12 cellular contexts compared by ENCODE assay signal in genomic region chr16:78310990-78311561, GRCh38.
DNase-seq lines count a peak whose midpoint lies in the region; ATAC-seq and TF ChIP-seq lines count a peak whose summit lies in the region.
"Had no signal": no experiment of that assay in that cellular context is flagged by ENCODE, and none has a peak within 500 bp of the region (broad histone marks: within the 10 kb centered on the region; RNA-seq: fewer than 3 reads in every experiment).

No MANE protein-coding gene starts in this region.

- no peaks in the 10 kb centered on the region for H3K36me3 ChIP-seq in BLaER1 treated with 17β-estradiol and CSF1 and Interleukin-3, amounts not matched to agents 10 nM and 100 nM
- no peaks in the 10 kb centered on the region for H3K36me3 ChIP-seq in HEK293 (ENCODE audit: control insufficient read depth in 2 of 2, insufficient read depth in 1 of 2, low read length in 2 of 2)

- peaks cover 33 to 35% of the 10 kb centered on the region in 2 donors for H3K4me1 Mint-ChIP-seq in natural killer cell

- no peaks in the 10 kb centered on the region for H3K27me3 ChIP-seq in BLaER1 treated with 17β-estradiol and CSF1 and Interleukin-3, amounts not matched to agents 10 nM and 100 nM

- peak overlapping the region in 2 of 11 experiments; percentile 1 to 20; a peak in 1 of 22 replicates for H3K27ac ChIP-seq in BLaER1 treated with 17β-estradiol and CSF1 and Interleukin-3, amounts not matched to agents 10 nM and 100 nM
- no peak overlapping the region for H3K27ac ChIP-seq in HEK293 (ENCODE audit: extremely low read depth, low read depth, low read length)

- no peaks in the 10 kb centered on the region for H3K9me3 Mint-ChIP-seq in natural killer cell
- H3K9me3 Mint-ChIP-seq: activated T-helper 2 cell treated with anti-CD3 and anti-CD28 coated beads, Interferon-gamma antibody, Interleukin-2, Interleukin-4, amounts not matched to agents 10 μg/mL and 5 μg/mL and 100 μg/mL, durations not matched to agents 14 hours and 24 hours and 36 hours had no signal

- H3K27me3 Mint-ChIP-seq in natural killer cell (ENCODE audit: low read depth in 2 of 2) = peaks cover 19 to 25% of the 10 kb centered on the region in 2 donors
- H3K27me3 Mint-ChIP-seq: B cell had no signal

- 0 out of 22 replicates have a peak overlapping the region, but pooled peaks of 1 of the 11 experiments have one; percentile 19 for H3K9ac ChIP-seq in BLaER1 treated with 17β-estradiol and CSF1 and Interleukin-3, amounts not matched to agents 10 nM and 100 nM

- H3K9me3 ChIP-seq in BLaER1 treated with 17β-estradiol and CSF1 and Interleukin-3, amounts not matched to agents 10 nM and 100 nM (replicated peaks in 1 of 11) = no peaks in the 10 kb centered on the region
- no peaks in the 10 kb centered on the region for H3K9me3 ChIP-seq in HEK293 (ENCODE audit: control insufficient read depth, insufficient read depth, low read depth, low read length)

- H3K4me3 Mint-ChIP-seq in natural killer cell = peak overlapping the region; percentile 7
- H3K4me3 Mint-ChIP-seq: B cell had no signal

- no peaks in the 10 kb centered on the region for H4K20me1 ChIP-seq in BLaER1 treated with 17β-estradiol and CSF1 and Interleukin-3, amounts not matched to agents 10 nM and 100 nM

- no peak overlapping the region for H3K4me3 ChIP-seq in BLaER1 treated with 17β-estradiol and CSF1 and Interleukin-3, amounts not matched to agents 10 nM and 100 nM
- H3K4me3 ChIP-seq in HEK293 (ENCODE audit: low read depth, low read length) = no peak overlapping the region
- no peak overlapping the region for H3K4me3 ChIP-seq in astrocyte of the spinal cord (ENCODE audit: low read depth, low read length)

- H3K4me2 ChIP-seq in BLaER1 treated with 17β-estradiol and CSF1 and Interleukin-3, amounts not matched to agents 10 nM and 100 nM = peak overlapping the region; percentile 2 to 73 (median 63); a peak in 19 of 22 replicates

- DNase-seq in astrocyte of the spinal cord (ENCODE audit: low read depth, low spot score) = peak; percentile 32
- no peak for DNase-seq in natural killer cell
- DNase-seq in GM19240 (ENCODE audit: insufficient read length, low spot score) = no peak
- DNase-seq in GM10266 (ENCODE audit: extremely low spot score) = no peak
- DNase-seq: mammary epithelial cell, NCI-H2029 treated with DMSO at 0.1 percent for 48 hours had no signal

- no peak for TF ChIP-seq CTCF in HEK293 (tag by site-specific recombination; IDR thresholded peaks at IDR 0.05)
- no peak for TF ChIP-seq CTCF in astrocyte of the spinal cord (IDR thresholded peaks at IDR 0.05; ENCODE audit: low read depth, low read length)
- TF ChIP-seq CTCF in natural killer cell (IDR thresholded peaks at IDR 0.05) = no peak
- TF ChIP-seq CTCF in GM10266 (IDR thresholded peaks at IDR 0.05; ENCODE audit: control insufficient read depth, insufficient read depth, low read depth, missing control alignments) = no peak

- H3K4me1 ChIP-seq in BLaER1 treated with 17β-estradiol and CSF1 and Interleukin-3, amounts not matched to agents 10 nM and 100 nM = peaks cover 9 to 20% (median 18%) of the 10 kb centered on the region in 10 experiments; a peak in 19 of 20 replicates
- H3K4me1 ChIP-seq in HEK293 (ENCODE audit: control insufficient read depth, insufficient read depth, low read length) = no peaks in the 10 kb centered on the region

- intact Hi-C loops in natural killer cell (cut with micrococcal nuclease) = no loop called here

- no peaks in the 10 kb centered on the region for H3K36me3 Mint-ChIP-seq in natural killer cell

- ATAC-seq in natural killer cell = peak; percentile 50 to 85 (median 50)
- ATAC-seq in esophagus mucosa = no peak
- no peak for ATAC-seq in GM21447 (IDR thresholded peaks at IDR 0.05; ENCODE audit: unreplicated experiment)

- POLR2A ChIA-PET in HEK293 (lab: Yijun Ruan, JAX) = interaction anchor here (0.6 kb wide), 1 partner anchor 17 kb away, joined by 3 read pairs; no protein-coding TSS in a partner anchor

- CTCF ChIA-PET in HEK293 (lab: Yijun Ruan, JAX) = no interaction called here

- H3K27ac Mint-ChIP-seq in natural killer cell = peak overlapping the region in 1 of 2 donors; percentile 14
- H3K27ac Mint-ChIP-seq: activated T-helper 2 cell treated with anti-CD3 and anti-CD28 coated beads, Interferon-gamma antibody, Interleukin-2, Interleukin-4, amounts not matched to agents 10 μg/mL and 5 μg/mL and 100 μg/mL, durations not matched to agents 14 hours and 24 hours and 36 hours; B cell had no signal

- in situ Hi-C loops in astrocyte of the spinal cord (cut with HindIII; ENCODE audit: low sequenced_read_pairs) = no loop called here

TF ChIP-seq in HEK293, 187 proteins besides CTCF, POLR2A, EP300 and RAD21:
- no peak for TF ChIP-seq ZNF169 (tag by site-specific recombination; IDR thresholded peaks at IDR 0.05)
- TF ChIP-seq REPIN1 (tag by site-specific recombination; IDR thresholded peaks at IDR 0.05; ENCODE audit: low read depth) = no peak
- no peak for TF ChIP-seq ZNF830 (tag by site-specific recombination; IDR thresholded peaks at IDR 0.05; ENCODE audit: low read depth)
- no peak for TF ChIP-seq ZBTB6 (tag by site-specific recombination; IDR thresholded peaks at IDR 0.05)
- no peak for TF ChIP-seq ZNF514 (tag by site-specific recombination; IDR thresholded peaks at IDR 0.05)
- TF ChIP-seq, protein P1, sequence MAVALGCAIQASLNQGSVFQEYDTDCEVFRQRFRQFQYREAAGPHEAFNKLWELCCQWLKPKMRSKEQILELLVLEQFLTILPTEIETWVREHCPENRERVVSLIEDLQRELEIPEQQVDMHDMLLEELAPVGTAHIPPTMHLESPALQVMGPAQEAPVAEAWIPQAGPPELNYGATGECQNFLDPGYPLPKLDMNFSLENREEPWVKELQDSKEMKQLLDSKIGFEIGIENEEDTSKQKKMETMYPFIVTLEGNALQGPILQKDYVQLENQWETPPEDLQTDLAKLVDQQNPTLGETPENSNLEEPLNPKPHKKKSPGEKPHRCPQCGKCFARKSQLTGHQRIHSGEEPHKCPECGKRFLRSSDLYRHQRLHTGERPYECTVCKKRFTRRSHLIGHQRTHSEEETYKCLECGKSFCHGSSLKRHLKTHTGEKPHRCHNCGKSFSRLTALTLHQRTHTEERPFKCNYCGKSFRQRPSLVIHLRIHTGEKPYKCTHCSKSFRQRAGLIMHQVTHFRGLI (tag by site-specific recombination; IDR thresholded peaks at IDR 0.05) = peak; percentile 80
- TF ChIP-seq ZNF335 (tag by site-specific recombination; conservative IDR thresholded peaks at IDR 0.05) = no peak

Comparison
In these comparisons a context has a peak if more than half of its experiments do, and no peak if none do; other contexts are left out.
1. ATAC-seq: peak in natural killer cell (3 of 3); none in esophagus mucosa (single experiment) and GM21447 (single experiment).